ENCODE assay signal across 29 cellular contexts in genomic region chr15:65925338-65925737, GRCh38.
"Had no signal": no experiment of that assay in that cellular context is flagged by ENCODE, and none has a peak within 500 bp of the region (broad histone marks: within the 10 kb centered on the region; RNA-seq: fewer than 3 reads in every experiment).

No MANE protein-coding gene starts in this region.

- H3K27ac Mint-ChIP-seq: stimulated activated effector memory CD8-positive, alpha-beta T cell treated with anti-CD3 and anti-CD28 coated beads, Interleukin-12 subunit alpha, Interleukin-12 subunit beta, amount 100 ng/mL, for 72 hours; stimulated activated memory B cell treated with anti-CD40 and anti-IgM and Interleukin-4, amounts not matched to agents 10 μg/mL and 1 μg/mL and 100 μg/mL, for 72 hours; stimulated activated naive B cell treated with anti-CD40 and anti-IgM and Interleukin-4, amounts not matched to agents 10 μg/mL and 1 μg/mL and 100 μg/mL, for 72 hours; stimulated activated naive CD8-positive, alpha-beta T cell treated with anti-CD3 and anti-CD28 coated beads, Interleukin-15, amount 100 ng/mL, for 72 hours; stimulated activated naive CD8-positive, alpha-beta T cell treated with anti-CD3 and anti-CD28 coated beads, Interleukin-15, Interleukin-2, amounts not matched to agents 100 ng/mL and 50 ng/mL, for 24 hours; type B pancreatic cell had no signal

- H3K27ac ChIP-seq: stomach, suprapubic skin, testis, thoracic aorta, thyroid gland, tibial artery, tibial nerve, transverse colon, upper lobe of left lung, upper lobe of right lung, uterus, vagina had no signal

- H3K36me3 Mint-ChIP-seq: stimulated activated effector memory CD8-positive, alpha-beta T cell treated with anti-CD3 and anti-CD28 coated beads, Interleukin-12 subunit alpha, Interleukin-12 subunit beta, amount 100 ng/mL, for 72 hours; stimulated activated memory B cell treated with anti-CD40 and anti-IgM and Interleukin-4, amounts not matched to agents 10 μg/mL and 1 μg/mL and 100 μg/mL, for 72 hours; stimulated activated naive B cell treated with anti-CD40 and anti-IgM and Interleukin-4, amounts not matched to agents 10 μg/mL and 1 μg/mL and 100 μg/mL, for 72 hours; type B pancreatic cell had no signal

- H3K4me3 Mint-ChIP-seq: stimulated activated effector memory CD8-positive, alpha-beta T cell treated with anti-CD3 and anti-CD28 coated beads, Interleukin-12 subunit alpha, Interleukin-12 subunit beta, amount 100 ng/mL, for 72 hours; stimulated activated memory B cell treated with anti-CD40 and anti-IgM and Interleukin-4, amounts not matched to agents 10 μg/mL and 1 μg/mL and 100 μg/mL, for 72 hours; stimulated activated naive B cell treated with anti-CD40 and anti-IgM and Interleukin-4, amounts not matched to agents 10 μg/mL and 1 μg/mL and 100 μg/mL, for 72 hours; stimulated activated naive CD8-positive, alpha-beta T cell treated with anti-CD3 and anti-CD28 coated beads, Interleukin-15, amount 100 ng/mL, for 72 hours; stimulated activated naive CD8-positive, alpha-beta T cell treated with anti-CD3 and anti-CD28 coated beads, Interleukin-15, Interleukin-2, amounts not matched to agents 100 ng/mL and 50 ng/mL, for 24 hours; type B pancreatic cell had no signal

- H3K9me3 ChIP-seq: stomach, suprapubic skin, testis, thoracic aorta, thyroid gland, tibial artery, tibial nerve, transverse colon, upper lobe of left lung, upper lobe of right lung, uterus, vagina had no signal

- H3K4me1 Mint-ChIP-seq: stimulated activated effector memory CD8-positive, alpha-beta T cell treated with anti-CD3 and anti-CD28 coated beads, Interleukin-12 subunit alpha, Interleukin-12 subunit beta, amount 100 ng/mL, for 72 hours had no signal

- H3K4me1 ChIP-seq: suprapubic skin, thyroid gland, tibial artery, tibial nerve, transverse colon, upper lobe of left lung, upper lobe of right lung, uterus, vagina had no signal

- FAIRE-seq: urothelium cell line had no signal

- DNase-seq: stimulated activated CD4-positive, alpha-beta T cell treated with anti-CD3 and anti-CD28 coated beads, Interleukin-2, amount 100 ng/mL, for 48 hours; stimulated activated CD4-positive, alpha-beta T cell treated with anti-CD3 and anti-CD28 coated beads, Interleukin-4, amount 100 ng/mL, for 1 hour; stimulated activated CD4-positive, alpha-beta T cell treated with anti-CD3 and anti-CD28 coated beads, Interleukin-4, amount 100 ng/mL, for 24 hours; stimulated activated CD4-positive, alpha-beta T cell treated with anti-CD3 and anti-CD28 coated beads, Interleukin-4, amount 100 ng/mL, for 4 hours; stimulated activated CD8-positive, alpha-beta memory T cell treated with anti-CD3 and anti-CD28 coated beads, Interleukin-4, amount 100 ng/mL, for 48 hours; stimulated activated naive B cell treated with anti-CD40 and anti-IgM and Interleukin-4, amounts not matched to agents 10 μg/mL and 1 μg/mL and 100 μg/mL, for 72 hours; stimulated activated naive CD4-positive, alpha-beta T cell; stimulated activated naive CD4-positive, alpha-beta T cell treated with Interleukin-2 at 50 U/mL for 16 hours; stimulated activated naive CD8-positive, alpha-beta T cell treated with anti-CD3 and anti-CD28 coated beads, Interleukin-15, amount 100 ng/mL, for 72 hours; stimulated activated naive CD8-positive, alpha-beta T cell treated with anti-CD3 and anti-CD28 coated beads, Interleukin-15, Interleukin-2, amounts not matched to agents 100 U/mL and 50 U/mL, for 24 hours; stomach; substantia nigra; testis; thyroid gland; tibial artery; transverse colon; trophoblast cell; upper lobe of left lung; upper lobe of right lung; uterus had no signal

- H3K9me3 Mint-ChIP-seq: stimulated activated effector memory CD8-positive, alpha-beta T cell treated with anti-CD3 and anti-CD28 coated beads, Interleukin-12 subunit alpha, Interleukin-12 subunit beta, amount 100 ng/mL, for 72 hours; stimulated activated memory B cell treated with anti-CD40 and anti-IgM and Interleukin-4, amounts not matched to agents 10 μg/mL and 1 μg/mL and 100 μg/mL, for 72 hours; stimulated activated naive B cell treated with anti-CD40 and anti-IgM and Interleukin-4, amounts not matched to agents 10 μg/mL and 1 μg/mL and 100 μg/mL, for 72 hours; stimulated activated naive CD8-positive, alpha-beta T cell treated with anti-CD3 and anti-CD28 coated beads, Interleukin-15, amount 100 ng/mL, for 72 hours; stimulated activated naive CD8-positive, alpha-beta T cell treated with anti-CD3 and anti-CD28 coated beads, Interleukin-15, Interleukin-2, amounts not matched to agents 100 ng/mL and 50 ng/mL, for 24 hours; type B pancreatic cell had no signal

- H3K27me3 Mint-ChIP-seq: stimulated activated memory B cell treated with anti-CD40 and anti-IgM and Interleukin-4, amounts not matched to agents 10 μg/mL and 1 μg/mL and 100 μg/mL, for 72 hours; stimulated activated naive B cell treated with anti-CD40 and anti-IgM and Interleukin-4, amounts not matched to agents 10 μg/mL and 1 μg/mL and 100 μg/mL, for 72 hours; stimulated activated naive CD8-positive, alpha-beta T cell treated with anti-CD3 and anti-CD28 coated beads, Interleukin-15, amount 100 ng/mL, for 72 hours; stimulated activated naive CD8-positive, alpha-beta T cell treated with anti-CD3 and anti-CD28 coated beads, Interleukin-15, Interleukin-2, amounts not matched to agents 100 ng/mL and 50 ng/mL, for 24 hours; type B pancreatic cell had no signal

- H3K4me3 ChIP-seq: stomach, suprapubic skin, testis, thoracic aorta, thyroid gland, tibial artery, tibial nerve, transverse colon, upper lobe of left lung, upper lobe of right lung, uterus, vagina had no signal

- ATAC-seq: stimulated activated effector memory CD8-positive, alpha-beta T cell treated with anti-CD3 and anti-CD28 coated beads, Interleukin-12 subunit alpha, Interleukin-12 subunit beta, amount 100 ng/mL, for 72 hours; stimulated activated memory B cell treated with anti-CD40 and anti-IgM and Interleukin-4, amounts not matched to agents 10 μg/mL and 1 μg/mL and 100 μg/mL, for 72 hours; stimulated activated naive B cell treated with anti-CD40 and anti-IgM and Interleukin-4, amounts not matched to agents 10 μg/mL and 1 μg/mL and 100 μg/mL, for 72 hours; stimulated activated naive CD8-positive, alpha-beta T cell treated with anti-CD3 and anti-CD28 coated beads, Interleukin-15, amount 100 ng/mL, for 72 hours; stimulated activated naive CD8-positive, alpha-beta T cell treated with anti-CD3 and anti-CD28 coated beads, Interleukin-15, Interleukin-2, amounts not matched to agents 100 U/mL and 50 U/mL, for 24 hours; upper lobe of right lung had no signal

- H3K36me3 ChIP-seq: stomach, suprapubic skin, thoracic aorta, thyroid gland, tibial artery, transverse colon, upper lobe of left lung, upper lobe of right lung, uterus, vagina had no signal

- H3K27me3 ChIP-seq: stomach, suprapubic skin, testis, thyroid gland, tibial artery, tibial nerve, transverse colon, upper lobe of left lung, upper lobe of right lung, uterus, vagina had no signal
